In the genomic region with DNA sequence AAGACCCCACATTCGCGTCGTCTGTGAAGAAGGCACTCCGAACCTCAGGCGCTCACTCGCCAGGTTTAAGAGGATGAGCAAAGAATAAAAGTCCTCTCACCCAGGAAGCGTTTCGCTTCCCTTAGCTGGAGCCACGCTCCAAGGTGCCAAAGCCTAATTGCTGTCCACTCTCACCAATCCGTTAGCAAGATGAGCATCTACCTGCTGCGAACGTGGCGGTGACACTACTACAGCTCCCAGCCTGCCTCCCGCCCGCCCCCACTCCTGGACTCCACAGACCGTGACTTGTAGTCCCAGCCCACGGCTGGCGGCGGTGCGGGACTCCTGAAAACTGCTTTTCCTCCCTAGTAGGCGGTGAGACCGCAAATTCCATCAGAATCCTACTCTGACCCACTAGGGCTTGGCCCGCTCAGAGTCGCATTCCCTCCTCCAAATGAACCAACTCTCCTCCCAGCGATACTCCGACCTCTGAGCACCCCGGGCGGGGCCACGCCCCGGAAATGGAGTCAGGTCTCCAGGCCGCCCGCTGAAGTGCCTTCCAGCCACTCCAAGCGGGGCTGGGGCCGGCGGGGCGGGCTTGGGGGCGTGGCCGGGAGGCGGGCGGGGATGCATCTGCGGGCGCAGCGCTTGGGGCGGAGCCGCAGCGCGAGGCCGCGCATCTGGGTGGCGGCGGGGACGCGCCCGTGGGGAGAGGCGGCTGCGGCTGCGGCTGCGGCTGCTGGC, we compare ENCODE assay signal across 8 cellular contexts. TPM values are rescaled to one million over a fixed set of nuclear protein-coding genes. Genes with fewer than 3 reads are reported as not detected.
DNase-seq lines count a peak whose midpoint lies in the region; ATAC-seq, FAIRE-seq and TF ChIP-seq lines count a peak whose summit lies in the region.

No MANE protein-coding gene starts in this region.

- H3K9me3 ChIP-seq in astrocyte (ENCODE audit: insufficient read depth, low read depth, low read length), result no peaks in the 10 kb centered on the region
- no peaks in the 10 kb centered on the region for H3K9me3 ChIP-seq in vagina

- peaks cover 14% of the 10 kb centered on the region for H3K27me3 Mint-ChIP-seq in T-helper 2 cell treated with Interferon-gamma antibody and Interleukin-4, amounts not matched to agents 5 μg/mL and 100 μg/mL, for 36 hours (ENCODE audit: low read depth)
- no peaks in the 10 kb centered on the region for H3K27me3 Mint-ChIP-seq in astrocyte (ENCODE audit: low read depth, unreplicated experiment)

- H3K4me1 Mint-ChIP-seq in T-helper 2 cell treated with Interferon-gamma antibody and Interleukin-4, amounts not matched to agents 5 μg/mL and 100 μg/mL, for 36 hours (ENCODE audit: low read depth), result peaks cover 5% of the 10 kb centered on the region
- peaks cover 14% of the 10 kb centered on the region for H3K4me1 Mint-ChIP-seq in astrocyte (ENCODE audit: low read depth, unreplicated experiment)

- no peaks in the 10 kb centered on the region for H3K9me3 Mint-ChIP-seq in T-helper 2 cell treated with Interferon-gamma antibody and Interleukin-4, amounts not matched to agents 5 μg/mL and 100 μg/mL, for 36 hours
- H3K9me3 Mint-ChIP-seq in astrocyte (ENCODE audit: unreplicated experiment), result peaks cover 2% of the 10 kb centered on the region

- TF ChIP-seq POLR2A in vagina (IDR thresholded peaks at IDR 0.05), result peak; percentile 73 to 92

- peaks cover 23% of the 10 kb centered on the region for H4K20me1 ChIP-seq in astrocyte (ENCODE audit: insufficient read depth, low read length)

- H3K79me2 ChIP-seq in astrocyte (ENCODE audit: insufficient read depth, low read length), result peaks cover 43% of the 10 kb centered on the region

- H3K27ac Mint-ChIP-seq in T-helper 2 cell treated with Interferon-gamma antibody and Interleukin-4, amounts not matched to agents 5 μg/mL and 100 μg/mL, for 36 hours, result peak overlapping the region; percentile 88
- H3K27ac Mint-ChIP-seq in astrocyte (ENCODE audit: unreplicated experiment), result peak overlapping the region; percentile 87

- H3K4me1 ChIP-seq in astrocyte (ENCODE audit: insufficient read depth, low read length) (peaks cover 4% of the 10 kb centered on the region), rectal smooth muscle tissue (ENCODE audit: control insufficient read depth, insufficient read depth, low read length) (no peaks in the 10 kb centered on the region), vagina (peaks cover 33% of the 10 kb centered on the region)

- H3K9ac ChIP-seq in astrocyte (ENCODE audit: low read length) (peak overlapping the region; percentile 89), rectal smooth muscle tissue (ENCODE audit: low read length) (peak overlapping the region; percentile 84)

- no peak for FAIRE-seq in astrocyte (lab: Jason Lieb, UNC)

- peak; percentile 97 to 99 for DNase-seq in NCI-H1930 (lab: John Stamatoyannopoulos, UW)
- peak; percentile 95 for DNase-seq in T-helper 2 cell treated with Interferon-gamma antibody and Interleukin-4, amounts not matched to agents 5 μg/mL and 100 μg/mL, for 36 hours (ENCODE audit: low spot score)
- DNase-seq in astrocyte (ENCODE audit: low read depth), result peak; percentile 87
- peak; percentile 99 for DNase-seq in hepatic stellate cell (ENCODE audit: low spot score)
- DNase-seq in vagina (ENCODE audit: extremely low spot score in 2 of 2), result peak; percentile 97 to 98

- H3K36me3 ChIP-seq in astrocyte (ENCODE audit: insufficient read depth, low read length) (no peaks in the 10 kb centered on the region), rectal smooth muscle tissue (ENCODE audit: control insufficient read depth, insufficient read depth, low read length) (no peaks in the 10 kb centered on the region), vagina (no peaks in the 10 kb centered on the region)

- H3K4me3 ChIP-seq in astrocyte (ENCODE audit: insufficient read depth, low read depth, low read length) (peak overlapping the region; percentile 83), rectal smooth muscle tissue (ENCODE audit: low read length) (peak overlapping the region; percentile 85), vagina (peak overlapping the region; percentile 72 to 79)

- no peaks in the 10 kb centered on the region for H3K36me3 Mint-ChIP-seq in T-helper 2 cell treated with Interferon-gamma antibody and Interleukin-4, amounts not matched to agents 5 μg/mL and 100 μg/mL, for 36 hours (ENCODE audit: low read depth)
- H3K36me3 Mint-ChIP-seq in astrocyte (ENCODE audit: low read depth, unreplicated experiment), result no peaks in the 10 kb centered on the region

- ATAC-seq in GM18511 (IDR thresholded peaks at IDR 0.05; ENCODE audit: unreplicated experiment) (peak; percentile 92), HG02981 (IDR thresholded peaks at IDR 0.05; ENCODE audit: unreplicated experiment) (peak; percentile 90)

- TF ChIP-seq CTCF in astrocyte (IDR thresholded peaks at IDR 0.05; ENCODE audit: insufficient read depth, low read depth, low read length) (no peak), vagina (IDR thresholded peaks at IDR 0.05) (no peak)

- peak overlapping the region; percentile 99 for H3K4me2 ChIP-seq in astrocyte (ENCODE audit: low read length)

- peak overlapping the region; percentile 96 for H2AFZ ChIP-seq in astrocyte (ENCODE audit: low read depth, low read length)

- intact Hi-C loops in vagina (cut with DNase I), result loop anchor here (10.0 kb wide), 1 partner anchor 122 kb away; the partner anchor contains the start of gene GSAP

- peak overlapping the region; percentile 97 for H3K4me3 Mint-ChIP-seq in T-helper 2 cell treated with Interferon-gamma antibody and Interleukin-4, amounts not matched to agents 5 μg/mL and 100 μg/mL, for 36 hours
- H3K4me3 Mint-ChIP-seq in astrocyte (ENCODE audit: unreplicated experiment), result peak overlapping the region; percentile 92

- no peaks in the 10 kb centered on the region for H3K27me3 ChIP-seq in astrocyte (ENCODE audit: insufficient read depth, low read length)
- H3K27me3 ChIP-seq in rectal smooth muscle tissue (ENCODE audit: control insufficient read depth, insufficient read depth, low read length), result no peaks in the 10 kb centered on the region
- H3K27me3 ChIP-seq in vagina, result no peaks in the 10 kb centered on the region

- H3K27ac ChIP-seq in astrocyte (ENCODE audit: low read depth, low read length) (peak overlapping the region; percentile 82), rectal smooth muscle tissue (ENCODE audit: low read depth, low read length) (peak overlapping the region; percentile 88), vagina (peak overlapping the region; percentile 89)

RNA-seq across cellular contexts. Expression of gene PTPN12, which starts 0.5 kb away (rescaled TPM):
- total RNA-seq in astrocyte, result 95.2 and 111 TPM in 2 replicates
- 106 TPM for total RNA-seq in vagina

Comparison
In these comparisons a context has a peak if more than half of its experiments do, and no peak if none do; other contexts are left out.
1. Peak in every context shown above with its lines: DNase-seq, ATAC-seq, H3K4me3 ChIP-seq and H3K27ac ChIP-seq.